9 cellular contexts compared by ENCODE assay signal in genomic region chr6:152635949-152636674, GRCh38. TPM values are rescaled to one million over a fixed set of nuclear protein-coding genes. Genes with fewer than 3 reads are reported as not detected.
DNase-seq lines count a peak whose midpoint lies in the region; ATAC-seq, FAIRE-seq and TF ChIP-seq lines count a peak whose summit lies in the region.
"Had no signal": no experiment of that assay in that cellular context is flagged by ENCODE, and none has a peak within 500 bp of the region (broad histone marks: within the 10 kb centered on the region; RNA-seq: fewer than 3 reads in every experiment).

No MANE protein-coding gene starts in this region.

- H3K4ac ChIP-seq in H1 (replicated peaks; ENCODE audit: insufficient read length, low read depth, low read length) = no peak overlapping the region

- CTCF ChIA-PET in H1 (lab: Charles Lee; ENCODE audit: partially characterized antibody) = interaction anchor here (0.8 kb wide), 1 partner anchor 107 kb away, joined by 4 read pairs; no protein-coding TSS in a partner anchor

- H3K4me3 Mint-ChIP-seq in activated T-cell treated with anti-CD3 and anti-CD28 coated beads, Interleukin-2, amount 50 U/mL, for 24 hours = peak overlapping the region; percentile 69

- DNase-seq in activated T-cell treated with anti-CD3 and anti-CD28 coated beads, Interleukin-2, amount 50 U/mL, for 24 hours = no peak
- no peak for DNase-seq in activated T-cell treated with anti-CD3 and anti-CD28 coated beads, Interleukin-2, amount 50 U/mL, for 48 hours
- peak; percentile 59 for DNase-seq in NCI-H748 (lab: John Stamatoyannopoulos, UW; ENCODE audit: unreplicated experiment)
- peak in 1 of 2 experiments; percentile 59 for DNase-seq in H1 (ENCODE audit: low read depth in 1 of 2, low spot score in 2 of 2)
- peak; percentile 10 to 16 for DNase-seq in lung microvascular endothelial cell (ENCODE audit: low read depth in 2 of 2)
- DNase-seq in COLO829 (ENCODE audit: low spot score) = no peak

- H3K79me2 ChIP-seq in H1 (ENCODE audit: control insufficient read depth in 1 of 2, insufficient read depth in 2 of 2, low read length in 2 of 2) = no peaks in the 10 kb centered on the region

- H3K36me3 Mint-ChIP-seq in activated T-cell treated with anti-CD3 and anti-CD28 coated beads, Interleukin-2, amount 50 U/mL, for 24 hours (ENCODE audit: low read depth) = no peaks in the 10 kb centered on the region

- no peak for ATAC-seq in GM21423 (IDR thresholded peaks at IDR 0.05; ENCODE audit: unreplicated experiment)

- H4K91ac ChIP-seq in H1 (replicated peaks; ENCODE audit: insufficient read length, low read length) = no peak overlapping the region

- no peak overlapping the region for H2BK120ac ChIP-seq in H1 (replicated peaks; ENCODE audit: low read depth, low read length)

- H4K5ac ChIP-seq in H1 (ENCODE audit: insufficient read length, low read depth, low read length) = no peak overlapping the region

- H2AK5ac ChIP-seq in H1 (ENCODE audit: low read depth, low read length) = no peak overlapping the region; the same call in 1 of the 2 replicates

- H3K27ac ChIP-seq in H1 (ENCODE audit: low read depth, low read length) (no peak overlapping the region), temporal lobe (ENCODE audit: low read depth, low read length) (peak overlapping the region; percentile 79)

- H3K4me1 Mint-ChIP-seq in activated T-cell treated with anti-CD3 and anti-CD28 coated beads, Interleukin-2, amount 50 U/mL, for 24 hours (ENCODE audit: low read depth) = peaks cover 17% of the 10 kb centered on the region

- H3K23ac ChIP-seq in H1 (ENCODE audit: insufficient read length) = no peak overlapping the region

- peak overlapping the region in 1 of 4 experiments; percentile 67; a peak in 1 of 7 replicates for H3K9ac ChIP-seq in H1 (replicated peaks in 1 of 4; ENCODE audit: extremely low read depth in 1 of 4, low read depth in 3 of 4, low read length in 3 of 4)

- peaks cover 41% of the 10 kb centered on the region for H3K27me3 Mint-ChIP-seq in activated T-cell treated with anti-CD3 and anti-CD28 coated beads, Interleukin-2, amount 50 U/mL, for 24 hours

- no peak for FAIRE-seq in H1 (lab: Jason Lieb, UNC)
- FAIRE-seq: G401.6 had no signal

- peaks cover 0 to 3% of the 10 kb centered on the region in 2 experiments for H4K20me1 ChIP-seq in H1 (replicated peaks in 1 of 2; ENCODE audit: control insufficient read depth in 1 of 2, insufficient read depth in 2 of 2, low read length in 2 of 2)

- 4% methylated on average over 27 of the region's 27 CpGs; no CpG with 5 or more reads in 1 of the 2 experiments for WGBS in H1 (ENCODE audit: extremely low coverage in 1 of 2, insufficient coverage in 1 of 2, insufficient read length in 1 of 2, insufficient replicate concordance in 2 of 2, low coverage in 1 of 2, low lambda C conversion rate in 2 of 2, missing lambda C conversion rate in 1 of 2), 2 experiments

- no peak for TF ChIP-seq EP300 in H1 (IDR thresholded peaks at IDR 0.05; ENCODE audit: borderline replicate concordance in 1 of 2, low read depth in 2 of 2, low read length in 2 of 2)

- peaks cover 5 to 38% (median 32%) of the 10 kb centered on the region in 4 experiments for H3K27me3 ChIP-seq in H1 (replicated peaks in 1 of 4; ENCODE audit: control insufficient read depth in 3 of 4, extremely low read depth in 1 of 4, insufficient read depth in 3 of 4, low read length in 3 of 4)

- peaks cover 0 to 2% (median 0%) of the 10 kb centered on the region in 4 experiments; a peak in 2 of 7 replicates for H3K4me1 ChIP-seq in H1 (replicated peaks in 1 of 4; ENCODE audit: control insufficient read depth in 3 of 4, insufficient read depth in 4 of 4, low read length in 3 of 4)

- no peak overlapping the region for H2BK5ac ChIP-seq in H1 (ENCODE audit: low read depth, low read length)

- no peak overlapping the region for H2BK20ac ChIP-seq in H1 (ENCODE audit: low read length)

- no peak for TF ChIP-seq RAD21 in H1 (IDR thresholded peaks at IDR 0.05 in 1 of 2, conservative IDR thresholded peaks at IDR 0.05 in 1 of 2; ENCODE audit: low read depth in 2 of 2, low read length in 2 of 2)

- no peak overlapping the region for H2BK15ac ChIP-seq in H1 (ENCODE audit: low read length)

- no peak for TF ChIP-seq POLR2A in H1 (IDR thresholded peaks at IDR 0.05; ENCODE audit: control extremely low read depth in 1 of 2, low read depth in 2 of 2, low read length in 2 of 2)

- H3K56ac ChIP-seq in H1 (replicated peaks; ENCODE audit: insufficient read length, low read depth, low read length) = no peak overlapping the region

- H3K23me2 ChIP-seq in H1 (ENCODE audit: low read depth, low read length) = peaks cover 14% of the 10 kb centered on the region

- H3K9me3 Mint-ChIP-seq in activated T-cell treated with anti-CD3 and anti-CD28 coated beads, Interleukin-2, amount 50 U/mL, for 24 hours = no peaks in the 10 kb centered on the region

- no peaks in the 10 kb centered on the region for H3K79me1 ChIP-seq in H1 (ENCODE audit: low read depth, low read length)

- no peak overlapping the region; the same call in 1 of the 2 replicates for H2BK12ac ChIP-seq in H1 (ENCODE audit: low read depth, low read length)

- TF ChIP-seq CTCF in H1 (IDR thresholded peaks at IDR 0.05; ENCODE audit: control extremely low read depth in 1 of 3, insufficient read depth in 1 of 3, low read depth in 1 of 3, low read length in 3 of 3) = no peak; a peak in 1 of 4 replicates

- H3K9me3 ChIP-seq in H1 (ENCODE audit: insufficient read depth in 2 of 2, low read depth in 1 of 2, low read length in 1 of 2) = no peaks in the 10 kb centered on the region

- peak overlapping the region; percentile 99 for H3K4me2 ChIP-seq in H1 (ENCODE audit: insufficient read depth in 1 of 2, low read depth in 2 of 2, low read length in 2 of 2)

- no peak overlapping the region for H3K14ac ChIP-seq in H1 (ENCODE audit: insufficient read length)

- no peak overlapping the region for H3K18ac ChIP-seq in H1 (ENCODE audit: extremely low read depth, low read length)

- H4K8ac ChIP-seq in H1 (ENCODE audit: extremely low read depth, insufficient read depth, low read length) = peak overlapping the region; percentile 51; the same call in 1 of the 2 replicates

- peak overlapping the region; percentile 97 for H2AFZ ChIP-seq in H1 (ENCODE audit: low read length)

- H3K36me3 ChIP-seq in H1 (ENCODE audit: control insufficient read depth in 2 of 4, insufficient read depth in 4 of 4, low read length in 3 of 4) = no peaks in the 10 kb centered on the region

- peak overlapping the region; percentile 7 for H3K27ac Mint-ChIP-seq in activated T-cell treated with anti-CD3 and anti-CD28 coated beads, Interleukin-2, amount 50 U/mL, for 24 hours

- peak overlapping the region; percentile 59 to 81 (median 72) for H3K4me3 ChIP-seq in H1 (ENCODE audit: extremely low read depth in 1 of 4, insufficient read depth in 2 of 4, low read depth in 3 of 4, low read length in 4 of 4)

- POLR2A ChIA-PET in H1 (lab: Charles Lee; ENCODE audit: partially characterized antibody) = no interaction called here

TF ChIP-seq in H1, 55 proteins besides CTCF, POLR2A, EP300 and RAD21:
- TF ChIP-seq MAX (IDR thresholded peaks at IDR 0.05) (0 out of 2 replicates have a peak, but pooled peaks have one; percentile 11), ASH2L (IDR thresholded peaks at IDR 0.05; ENCODE audit: low read length) (peak; percentile 2), TBP (IDR thresholded peaks at IDR 0.05; ENCODE audit: low read depth, low read length) (peak; percentile 44; the same call in 1 of the 2 replicates), YY1 (IDR thresholded peaks at IDR 0.05; ENCODE audit: low read depth, low read length) (peak; percentile 45; the same call in 1 of the 2 replicates), NRF1 (IDR thresholded peaks at IDR 0.05; ENCODE audit: low read depth, low read length) (no peak), E2F6 (IDR thresholded peaks at IDR 0.05) (no peak), SAP30 (IDR thresholded peaks at IDR 0.05; ENCODE audit: insufficient read depth, insufficient replicate concordance, low read length) (peak; percentile 75), SIN3A (conservative IDR thresholded peaks at IDR 0.05 in 1 of 2, IDR thresholded peaks at IDR 0.05 in 1 of 2; ENCODE audit: low read depth in 1 of 2, low read length in 2 of 2) (peak in 1 of 2 experiments; percentile 27; a peak in 1 of 4 replicates), RBBP5 (IDR thresholded peaks at IDR 0.05; ENCODE audit: borderline replicate concordance, low read depth, low read length) (peak; percentile 50; the same call in 1 of the 2 replicates), FOSL1 (IDR thresholded peaks at IDR 0.05; ENCODE audit: insufficient read depth, low read depth, low read length) (no peak)
TF ChIP-seq in H1: peak in this region for 7.

RNA-seq across cellular contexts. Expression of gene SYNE1, which starts 1.1 kb away (rescaled TPM):
- total RNA-seq in H1 (2021; fragmentation: NEBNext Ultra II Directional; extraction: Animal tissue kit (Norgen Biotek cat#: 25700)) = 5.1 and 5.5 TPM in 2 replicates
- polyA plus RNA-seq in H1 (2011; rRNA removed) = 2.6 and 2.8 TPM in 2 replicates
- 2.7 TPM for polyA plus RNA-seq in H1 (2011; cell fraction: cytosol; rRNA removed)
- 9.5 TPM for polyA plus RNA-seq in H1 (2011; cell fraction: nucleus; rRNA removed)
- 2.9 to 3.6 TPM (median 3.3 TPM) in 4 replicates for polyA plus RNA-seq in H1 (2012, experiment 1 of 2)
- 0.41 TPM for polyA plus RNA-seq in H1 (2012, experiment 2 of 2)
- polyA plus RNA-seq in H1 (2013, experiment 1 of 2) = 1.8 TPM
- polyA plus RNA-seq in H1 (2013, experiment 2 of 2) = 1.3 TPM
- 11.4 and 20.6 TPM in 2 replicates for polyA minus RNA-seq in H1 (2011; rRNA and poly(A)+ RNA removed)
- 3.2 TPM for polyA minus RNA-seq in H1 (2011; cell fraction: cytosol; rRNA and poly(A)+ RNA removed)
- 27.3 TPM for polyA minus RNA-seq in H1 (2011; cell fraction: nucleus; rRNA and poly(A)+ RNA removed)
- total RNA-seq in lung microvascular endothelial cell = 39.0 and 44.8 TPM in 2 replicates
- 156 TPM for total RNA-seq in temporal lobe

Comparison
In these comparisons a context has a peak if more than half of its experiments do, and no peak if none do; other contexts are left out.
1. DNase-seq: peak in NCI-H748 (single experiment) and lung microvascular endothelial cell (2 of 2); none in activated T-cell treated with anti-CD3 and anti-CD28 coated beads, Interleukin-2, amount 50 U/mL, for 24 hours (single experiment), activated T-cell treated with anti-CD3 and anti-CD28 coated beads, Interleukin-2, amount 50 U/mL, for 48 hours (0 of 2) and COLO829 (single experiment).